In genomic region chr21:42616366-42617340, GRCh38 we compare ENCODE assay signal across 11 cellular contexts. TPM values are rescaled to one million over a fixed set of nuclear protein-coding genes. Genes with fewer than 3 reads are reported as not detected.
DNase-seq lines count a peak whose midpoint lies in the region; ATAC-seq and TF ChIP-seq lines count a peak whose summit lies in the region.
"Had no signal": no experiment of that assay in that cellular context is flagged by ENCODE, and none has a peak within 500 bp of the region (broad histone marks: within the 10 kb centered on the region; RNA-seq: fewer than 3 reads in every experiment).

No MANE protein-coding gene starts in this region.

- peaks cover 0 to 8% (median 0%) of the 10 kb centered on the region in 3 donors for H3K9me3 ChIP-seq in esophagus squamous epithelium

- CTCF ChIA-PET in activated CD8-positive, alpha-beta memory T cell treated with anti-CD3 and anti-CD28 coated beads, Interleukin-2, amount 10 ng/mL, durations not matched to agents 7 days and 5 days (lab: Charles Lee): interaction anchor here (0.8 to 1.7 kb wide), 5 partner anchors 9 to 216 kb away, joined by 3 to 5 read pairs (median 3); partner anchors contain the start of gene PDE9A
- CTCF ChIA-PET in T-cell (lab: Charles Lee): no interaction called here

- H3K27me3 ChIP-seq in esophagus squamous epithelium: peaks cover 0 to 52% (median 0%) of the 10 kb centered on the region in 4 donors

- no peak overlapping the region for H3K27ac Mint-ChIP-seq in activated CD8-positive, alpha-beta memory T cell treated with anti-CD3 and anti-CD28 coated beads, Interleukin-2, amount 10 ng/mL, durations not matched to agents 7 days and 5 days
- H3K27ac Mint-ChIP-seq in T-cell: no peak overlapping the region

- no peaks in the 10 kb centered on the region for H3K36me3 Mint-ChIP-seq in activated CD8-positive, alpha-beta memory T cell treated with anti-CD3 and anti-CD28 coated beads, Interleukin-2, amount 10 ng/mL, durations not matched to agents 7 days and 5 days
- H3K36me3 Mint-ChIP-seq in T-cell: no peaks in the 10 kb centered on the region

- DNase-seq in activated CD8-positive, alpha-beta memory T cell treated with anti-CD3 and anti-CD28 coated beads, Interleukin-2, amount 10 ng/mL, durations not matched to agents 7 days and 5 days: peak; percentile 52
- DNase-seq in activated CD8-positive, alpha-beta memory T cell treated with anti-CD3 and anti-CD28 coated beads, Interleukin-2, amount 50 U/mL, for 4 hours: no peak
- DNase-seq in T-cell (peak in 29 of 34 experiments; percentile 9 to 51 (median 29)), esophagus squamous epithelium (lab: John Stamatoyannopoulos, UW) (no peak), NCI-H774 (lab: John Stamatoyannopoulos, UW) (no peak)
- peak; percentile 31 for DNase-seq in stimulated activated CD8-positive, alpha-beta memory T cell treated with anti-CD3 and anti-CD28 coated beads, Interleukin-4, amount 100 ng/mL, for 48 hours
- DNase-seq: EL, SIG-M5 had no signal

- peak; percentile 26 for ATAC-seq in activated CD8-positive, alpha-beta memory T cell treated with anti-CD3 and anti-CD28 coated beads, Interleukin-2, amount 10 ng/mL, durations not matched to agents 7 days and 5 days
- ATAC-seq in T-cell (replicated peaks in 1 of 4) (peak; percentile 50 to 64 (median 52)), GM21447 (IDR thresholded peaks at IDR 0.05; ENCODE audit: unreplicated experiment) (no peak), GM21576 (IDR thresholded peaks at IDR 0.05; ENCODE audit: unreplicated experiment) (no peak)

- H3K4me3 ChIP-seq in esophagus squamous epithelium: peak overlapping the region in 3 of 4 donors; percentile 24 to 54 (median 30)

- POLR2A ChIA-PET in T-cell (lab: Charles Lee): no interaction called here

- H3K27ac ChIP-seq in esophagus squamous epithelium: no peak overlapping the region

- intact Hi-C loops in esophagus squamous epithelium (cut with DNase I): no loop called here

- peaks cover 2% of the 10 kb centered on the region for H3K9me3 Mint-ChIP-seq in activated CD8-positive, alpha-beta memory T cell treated with anti-CD3 and anti-CD28 coated beads, Interleukin-2, amount 10 ng/mL, durations not matched to agents 7 days and 5 days (ENCODE audit: low read depth)
- peaks cover 0 to 14% (median 0%) of the 10 kb centered on the region in 3 donors for H3K9me3 Mint-ChIP-seq in T-cell
- H3K9me3 Mint-ChIP-seq: central memory CD8-positive, alpha-beta T cell had no signal

- H3K36me3 ChIP-seq in esophagus squamous epithelium: no peaks in the 10 kb centered on the region

- no peak for TF ChIP-seq POLR2A in esophagus squamous epithelium (IDR thresholded peaks at IDR 0.05)

- H3K4me1 Mint-ChIP-seq in activated CD8-positive, alpha-beta memory T cell treated with anti-CD3 and anti-CD28 coated beads, Interleukin-2, amount 10 ng/mL, durations not matched to agents 7 days and 5 days: no peaks in the 10 kb centered on the region
- peaks cover 3 to 6% (median 5%) of the 10 kb centered on the region in 3 donors for H3K4me1 Mint-ChIP-seq in T-cell

- WGBS in esophagus squamous epithelium, 2 donors: 18 to 19% methylated on average over 21 to 22 of the region's 45 CpGs

- peaks cover 0 to 43% (median 11%) of the 10 kb centered on the region in 3 donors for H3K4me1 ChIP-seq in esophagus squamous epithelium

- H3K27me3 Mint-ChIP-seq in activated CD8-positive, alpha-beta memory T cell treated with anti-CD3 and anti-CD28 coated beads, Interleukin-2, amount 10 ng/mL, durations not matched to agents 7 days and 5 days: peaks cover 38% of the 10 kb centered on the region
- H3K27me3 Mint-ChIP-seq in T-cell: peaks cover 0 to 3% of the 10 kb centered on the region in 2 donors

- H3K4me3 Mint-ChIP-seq in activated CD8-positive, alpha-beta memory T cell treated with anti-CD3 and anti-CD28 coated beads, Interleukin-2, amount 10 ng/mL, durations not matched to agents 7 days and 5 days: no peak overlapping the region
- H3K4me3 Mint-ChIP-seq in T-cell: no peak overlapping the region
- H3K4me3 Mint-ChIP-seq: central memory CD8-positive, alpha-beta T cell had no signal

- no peak for TF ChIP-seq CTCF in esophagus squamous epithelium (IDR thresholded peaks at IDR 0.05)

RNA-seq across cellular contexts. Expression of gene PDE9A, which starts 36.8 kb away (rescaled TPM):
- 1 to 10 TPM; 2.0 to 6.8 TPM for total RNA-seq in activated CD8-positive, alpha-beta memory T cell treated with anti-CD3 and anti-CD28 coated beads, Interleukin-2, amount 10 ng/mL, durations not matched to agents 7 days and 5 days
- total RNA-seq in T-cell (10 to 100 TPM; 11.5 to 18.3 (median 16.1) TPM), esophagus squamous epithelium (1 to 10 TPM in 3 of 4 donors, under 1 TPM in 1; 0.61 to 2.9 (median 1.8) TPM)

Comparison
In these comparisons a context has a peak if more than half of its experiments do, and no peak if none do; other contexts are left out.
1. DNase-seq: peak in activated CD8-positive, alpha-beta memory T cell treated with anti-CD3 and anti-CD28 coated beads, Interleukin-2, amount 10 ng/mL, durations not matched to agents 7 days and 5 days (single experiment), T-cell (29 of 34) and stimulated activated CD8-positive, alpha-beta memory T cell treated with anti-CD3 and anti-CD28 coated beads, Interleukin-4, amount 100 ng/mL, for 48 hours (single experiment); none in activated CD8-positive, alpha-beta memory T cell treated with anti-CD3 and anti-CD28 coated beads, Interleukin-2, amount 50 U/mL, for 4 hours (single experiment), esophagus squamous epithelium (single experiment) and NCI-H774 (single experiment).
2. ATAC-seq: peak in activated CD8-positive, alpha-beta memory T cell treated with anti-CD3 and anti-CD28 coated beads, Interleukin-2, amount 10 ng/mL, durations not matched to agents 7 days and 5 days (single experiment) and T-cell (4 of 4); none in GM21447 (single experiment) and GM21576 (single experiment).